In the genomic region with DNA sequence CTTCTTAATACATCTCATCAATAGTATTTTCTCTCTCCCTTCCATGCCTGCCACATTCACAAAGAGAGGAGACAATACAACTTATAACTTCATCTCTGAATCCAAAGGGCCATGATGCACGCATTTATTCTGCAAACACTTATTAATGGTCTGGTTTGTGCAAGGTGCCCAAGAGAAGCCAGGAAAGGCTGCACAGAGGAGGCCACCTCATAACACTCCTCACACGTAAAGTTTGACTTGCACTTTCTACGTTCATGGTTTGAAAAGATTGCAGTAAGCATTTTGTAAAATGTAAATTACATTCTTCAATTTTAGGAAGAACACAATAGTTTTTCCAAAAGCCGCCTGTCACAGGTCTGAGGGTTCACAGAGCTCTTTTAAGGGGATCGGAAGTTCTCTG, we compare ENCODE assay signal across 9 cellular contexts. TPM values are rescaled to one million over a fixed set of nuclear protein-coding genes. Genes with fewer than 3 reads are reported as not detected.
DNase-seq lines count a peak whose midpoint lies in the region; ATAC-seq, FAIRE-seq and TF ChIP-seq lines count a peak whose summit lies in the region.
"Had no signal": no experiment of that assay in that cellular context is flagged by ENCODE, and none has a peak within 500 bp of the region (broad histone marks: within the 10 kb centered on the region; RNA-seq: fewer than 3 reads in every experiment).

No MANE protein-coding gene starts in this region.

- ATAC-seq in Right ventricle myocardium superior (ENCODE audit: poor library complexity) (no peak), GM18909 (IDR thresholded peaks at IDR 0.05; ENCODE audit: poor library complexity, unreplicated experiment) (no peak), foreskin keratinocyte (no peak)

- dilution Hi-C loops in keratinocyte (cut with MboI; ENCODE audit: extremely low pct_ligation_motif_present, low sequenced_read_pairs) = no loop called here

- H3K27ac Mint-ChIP-seq in activated T-helper 2 cell treated with anti-CD3 and anti-CD28 coated beads, Interferon-gamma antibody, Interleukin-2, Interleukin-4, amounts not matched to agents 10 μg/mL and 5 μg/mL and 100 μg/mL, durations not matched to agents 14 hours and 24 hours and 36 hours = peak overlapping the region; percentile 66
- H3K27ac Mint-ChIP-seq: dendritic cell treated with granulocyte-macrophage colony-stimulating factor and Interleukin-4, amounts not matched to agents 40 ng/mL and 50 ng/mL, for 4 days had no signal

- intact Hi-C loops in left ventricle myocardium inferior (cut with micrococcal nuclease) = no loop called here
- intact Hi-C loops in Right ventricle myocardium superior (cut with DNase I) = no loop called here
- intact Hi-C loops in activated T-helper 2 cell treated with anti-CD3 and anti-CD28 coated beads, Interferon-gamma antibody, Interleukin-2, Interleukin-4, amounts not matched to agents 10 μg/mL and 5 μg/mL and 100 μg/mL, durations not matched to agents 14 hours and 24 hours and 36 hours (cut with micrococcal nuclease) = loop anchor here (2.0 to 10.0 kb wide), 4 partner anchors 17 to 977 kb away; a partner anchor contains a TSS

- H2AFZ ChIP-seq in keratinocyte (ENCODE audit: control insufficient read depth, low read length) = no peak overlapping the region

- DNase-seq in left ventricle myocardium inferior (no peak), Right ventricle myocardium superior (no peak), keratinocyte (ENCODE audit: low read depth, low spot score) (no peak), tibial nerve (ENCODE audit: low spot score in 2 of 2) (no peak), NCI-H2029 treated with DMSO at 0.1 percent for 48 hours (lab: John Stamatoyannopoulos, UW) (no peak), foreskin keratinocyte (no peak)
- DNase-seq in activated T-helper 2 cell treated with anti-CD3 and anti-CD28 coated beads, Interferon-gamma antibody, Interleukin-2, Interleukin-4, amounts not matched to agents 10 μg/mL and 5 μg/mL and 100 μg/mL, durations not matched to agents 14 hours and 24 hours and 36 hours (ENCODE audit: low spot score) = no peak

- H3K27ac ChIP-seq in left ventricle myocardium inferior (replicated peaks) (no peak overlapping the region), keratinocyte (ENCODE audit: control insufficient read depth, insufficient read depth, low read length) (no peak overlapping the region), tibial nerve (peak overlapping the region; percentile 70 to 92 (median 80)), foreskin keratinocyte (no peak overlapping the region)

- H3K4me2 ChIP-seq in keratinocyte (ENCODE audit: control insufficient read depth, extremely low read depth, insufficient read depth, low read depth, low read length) = peak overlapping the region; percentile 89

- peak overlapping the region; percentile 82 for H3K4me3 Mint-ChIP-seq in activated T-helper 2 cell treated with anti-CD3 and anti-CD28 coated beads, Interferon-gamma antibody, Interleukin-2, Interleukin-4, amounts not matched to agents 10 μg/mL and 5 μg/mL and 100 μg/mL, durations not matched to agents 14 hours and 24 hours and 36 hours (ENCODE audit: low read depth)

- H3K9me3 ChIP-seq in left ventricle myocardium inferior (replicated peaks) = no peaks in the 10 kb centered on the region
- H3K9me3 ChIP-seq in keratinocyte (ENCODE audit: control insufficient read depth, low read depth, low read length) = no peaks in the 10 kb centered on the region
- H3K9me3 ChIP-seq in tibial nerve = no peaks in the 10 kb centered on the region

- peaks cover 24% of the 10 kb centered on the region for H3K4me1 Mint-ChIP-seq in activated T-helper 2 cell treated with anti-CD3 and anti-CD28 coated beads, Interferon-gamma antibody, Interleukin-2, Interleukin-4, amounts not matched to agents 10 μg/mL and 5 μg/mL and 100 μg/mL, durations not matched to agents 14 hours and 24 hours and 36 hours (ENCODE audit: low read depth)

- H3K9me1 ChIP-seq in keratinocyte (ENCODE audit: control insufficient read depth, extremely low read depth, insufficient read depth, low read length) = no peaks in the 10 kb centered on the region

- WGBS in tibial nerve, 2 donors = 48 to 52% methylated on average over 5 of the region's 5 CpGs

- H3K36me3 Mint-ChIP-seq in activated T-helper 2 cell treated with anti-CD3 and anti-CD28 coated beads, Interferon-gamma antibody, Interleukin-2, Interleukin-4, amounts not matched to agents 10 μg/mL and 5 μg/mL and 100 μg/mL, durations not matched to agents 14 hours and 24 hours and 36 hours (ENCODE audit: low read depth) = peaks cover 5% of the 10 kb centered on the region

- H3K4me3 ChIP-seq in left ventricle myocardium inferior (peak overlapping the region; percentile 84), keratinocyte (ENCODE audit: control insufficient read depth in 2 of 3, extremely low read depth in 1 of 3, insufficient read depth in 2 of 3, low read depth in 1 of 3, low read length in 3 of 3) (no peak overlapping the region), tibial nerve (peak overlapping the region in 2 of 4 donors; percentile 59 to 86)

- no peak for TF ChIP-seq POLR2A in tibial nerve (IDR thresholded peaks at IDR 0.05)

- peaks cover 46% of the 10 kb centered on the region for H3K27me3 Mint-ChIP-seq in activated T-helper 2 cell treated with anti-CD3 and anti-CD28 coated beads, Interferon-gamma antibody, Interleukin-2, Interleukin-4, amounts not matched to agents 10 μg/mL and 5 μg/mL and 100 μg/mL, durations not matched to agents 14 hours and 24 hours and 36 hours (ENCODE audit: low read depth)

- peaks cover 17% of the 10 kb centered on the region for H3K4me1 ChIP-seq in left ventricle myocardium inferior
- peaks cover 16% of the 10 kb centered on the region for H3K4me1 ChIP-seq in keratinocyte (ENCODE audit: control insufficient read depth, extremely low read depth, insufficient read depth, low read length)
- peaks cover 0 to 16% (median 5%) of the 10 kb centered on the region in 4 donors for H3K4me1 ChIP-seq in tibial nerve
- peaks cover 10% of the 10 kb centered on the region for H3K4me1 ChIP-seq in foreskin keratinocyte

- H3K79me2 ChIP-seq in keratinocyte (ENCODE audit: control insufficient read depth, insufficient read depth, low read length) = peaks cover 31% of the 10 kb centered on the region

- TF ChIP-seq CTCF in left ventricle myocardium inferior (IDR thresholded peaks at IDR 0.05; ENCODE audit: borderline replicate concordance) = no peak
- no peak for TF ChIP-seq CTCF in keratinocyte (optimal IDR thresholded peaks at IDR 0.05 in 1 of 3, IDR thresholded peaks at IDR 0.05 in 1 of 3, conservative IDR thresholded peaks at IDR 0.05 in 1 of 3; ENCODE audit: extremely low read depth in 1 of 3, insufficient read depth in 2 of 3, low read length in 3 of 3)
- TF ChIP-seq CTCF in tibial nerve (IDR thresholded peaks at IDR 0.05) = no peak
- no peak for TF ChIP-seq CTCF in foreskin keratinocyte (conservative IDR thresholded peaks at IDR 0.05)

- no peaks in the 10 kb centered on the region for H3K36me3 ChIP-seq in left ventricle myocardium inferior
- no peaks in the 10 kb centered on the region for H3K36me3 ChIP-seq in keratinocyte (ENCODE audit: control insufficient read depth in 2 of 2, extremely low read depth in 1 of 2, insufficient read depth in 2 of 2, low read length in 2 of 2)
- no peaks in the 10 kb centered on the region for H3K36me3 ChIP-seq in tibial nerve

- no peak for FAIRE-seq in keratinocyte (lab: Jason Lieb, UNC)

- H3K9me3 Mint-ChIP-seq in activated T-helper 2 cell treated with anti-CD3 and anti-CD28 coated beads, Interferon-gamma antibody, Interleukin-2, Interleukin-4, amounts not matched to agents 10 μg/mL and 5 μg/mL and 100 μg/mL, durations not matched to agents 14 hours and 24 hours and 36 hours = no peaks in the 10 kb centered on the region
- H3K9me3 Mint-ChIP-seq: dendritic cell treated with granulocyte-macrophage colony-stimulating factor and Interleukin-4, amounts not matched to agents 40 ng/mL and 50 ng/mL, for 4 days had no signal

- H3K9ac ChIP-seq in keratinocyte (ENCODE audit: control insufficient read depth, extremely low read depth, insufficient read depth, low read length) = no peak overlapping the region

- no peaks in the 10 kb centered on the region for H4K20me1 ChIP-seq in keratinocyte (ENCODE audit: control insufficient read depth, extremely low read depth, insufficient read depth, low read length)

- H3K27me3 ChIP-seq in left ventricle myocardium inferior (ENCODE audit: low read depth) (peaks cover 40% of the 10 kb centered on the region), keratinocyte (ENCODE audit: control insufficient read depth, extremely low read depth, insufficient read depth, low read length) (peaks cover 12% of the 10 kb centered on the region), tibial nerve (no peaks in the 10 kb centered on the region), foreskin keratinocyte (peaks cover 40% of the 10 kb centered on the region)

- TF ChIP-seq EP300 in tibial nerve (IDR thresholded peaks at IDR 0.05) = no peak

RNA-seq across cellular contexts. Expression of a gene that starts 1.2 kb away (rescaled TPM):
- 7.1 TPM for total RNA-seq in left ventricle myocardium inferior
- 9.1 TPM for total RNA-seq in Right ventricle myocardium superior
- total RNA-seq in activated T-helper 2 cell treated with anti-CD3 and anti-CD28 coated beads, Interferon-gamma antibody, Interleukin-2, Interleukin-4, amounts not matched to agents 10 μg/mL and 5 μg/mL and 100 μg/mL, durations not matched to agents 14 hours and 24 hours and 36 hours = 30.6 and 35.2 TPM in 2 replicates
- polyA plus RNA-seq in keratinocyte = 7.4 to 16.0 TPM (median 15.4 TPM) in 3 replicates
- polyA plus RNA-seq in keratinocyte (2011; ENCODE audit: low read depth) = 15.1 TPM
- polyA plus RNA-seq in keratinocyte (2011; cell fraction: cytosol; rRNA removed) = 9.8 and 12.3 TPM in 2 replicates
- 10.6 and 15.6 TPM in 2 replicates for polyA plus RNA-seq in keratinocyte (2011; cell fraction: nucleus; rRNA removed)
- 7.6 and 17.8 TPM in 2 replicates for polyA plus RNA-seq in keratinocyte (2012; ENCODE audit: low replicate concordance)
- polyA minus RNA-seq in keratinocyte = 3.6 to 22.8 TPM (median 6.3 TPM) in 3 replicates
- 22.1 TPM for polyA minus RNA-seq in keratinocyte (2011; cell fraction: cytosol; rRNA and poly(A)+ RNA removed)
- 7.9 and 10.6 TPM in 2 replicates for polyA minus RNA-seq in keratinocyte (2011; cell fraction: nucleus; rRNA and poly(A)+ RNA removed)
- 10 to 100 TPM; 28.2 to 35.1 (median 31.5) TPM for total RNA-seq in tibial nerve
- 18.7 and 19.2 TPM in 2 replicates for total RNA-seq in foreskin keratinocyte
- polyA plus RNA-seq in foreskin keratinocyte = 9.2 and 10.3 TPM in 2 replicates

Comparison
In these comparisons a context has a peak if more than half of its experiments do, and no peak if none do; other contexts are left out.
1. H3K27ac ChIP-seq: peak in tibial nerve (4 of 4); none in left ventricle myocardium inferior (single experiment), keratinocyte (single experiment) and foreskin keratinocyte (single experiment).